Comparison of ENCODE assay signal across 7 cellular contexts in genomic region chr17:50981279-50981678, GRCh38.
"Had no signal": no experiment of that assay in that cellular context is flagged by ENCODE, and none has a peak within 500 bp of the region (broad histone marks: within the 10 kb centered on the region; RNA-seq: fewer than 3 reads in every experiment).

No MANE protein-coding gene starts in this region.

- FAIRE-seq: HepG2, HTR-8/SVneo had no signal

- ATAC-seq: HepG2 had no signal

- H3K9ac ChIP-seq: KMS-11 had no signal

- H3K4me2 ChIP-seq: KMS-11 had no signal

- H3K27ac ChIP-seq: HL-60, KMS-11 had no signal

- DNase-seq: IMR-90, KBM-7, KG1 had no signal
